Comparison of ENCODE assay signal across 21 cellular contexts in genomic region chr3:159846255-159846654, GRCh38. TPM values are rescaled to one million over a fixed set of nuclear protein-coding genes. Genes with fewer than 3 reads are reported as not detected.
A peak's percentile ranks its signal among the peaks of the same experiment; 100 is the strongest.
DNase-seq lines count a peak whose midpoint lies in the region; ATAC-seq, FAIRE-seq and TF ChIP-seq lines count a peak whose summit lies in the region.
"Had no signal": no experiment of that assay in that cellular context is flagged by ENCODE, and none has a peak within 500 bp of the region (broad histone marks: within the 10 kb centered on the region; RNA-seq: fewer than 3 reads in every experiment).

No MANE protein-coding gene starts in this region.

- H3K4me2 ChIP-seq in A549 (peak overlapping the region; percentile 25), Karpas-422 (ENCODE audit: low read depth, low read length, poor library complexity, severe bottlenecking) (no peak overlapping the region)

- H3K4me1 Mint-ChIP-seq in endothelial cell (ENCODE audit: unreplicated experiment), result peaks cover 77% of the 10 kb centered on the region
- H3K4me1 Mint-ChIP-seq in activated CD8-positive, alpha-beta memory T cell treated with anti-CD3 and anti-CD28 coated beads, Interleukin-2, amount 10 ng/mL, durations not matched to agents 7 days and 5 days, result no peaks in the 10 kb centered on the region

- no peak for FAIRE-seq in A549 (lab: Jason Lieb, UNC)
- FAIRE-seq: HTR-8/SVneo had no signal

- no peaks in the 10 kb centered on the region for H3K79me2 ChIP-seq in Karpas-422 (ENCODE audit: low read length)

- no peak overlapping the region for H3K4me3 Mint-ChIP-seq in endothelial cell (ENCODE audit: unreplicated experiment)
- H3K4me3 Mint-ChIP-seq in activated CD8-positive, alpha-beta memory T cell treated with anti-CD3 and anti-CD28 coated beads, Interleukin-2, amount 10 ng/mL, durations not matched to agents 7 days and 5 days, result no peak overlapping the region
- H3K4me3 Mint-ChIP-seq: CD14-positive monocyte had no signal

- H2AFZ ChIP-seq in Karpas-422 (ENCODE audit: low read length), result no peak overlapping the region

- no peak for DNase-seq in A549 (ENCODE audit: low read depth in 1 of 2, low spot score in 1 of 2)
- DNase-seq in RWPE2 (ENCODE audit: low spot score), result no peak
- DNase-seq in endothelial cell (ENCODE audit: low spot score), result no peak
- no peak for DNase-seq in Karpas-422
- DNase-seq in activated CD8-positive, alpha-beta memory T cell treated with anti-CD3 and anti-CD28 coated beads, Interleukin-2, amount 10 ng/mL, durations not matched to agents 7 days and 5 days, result no peak
- DNase-seq: DND-41, H7, NCI-H187, NCI-H2107, NCI-H226, NCI-H524, NCI-H82, PC-3, RPMI8226, SIG-M5 had no signal

- H3K9me3 Mint-ChIP-seq in endothelial cell (ENCODE audit: unreplicated experiment), result no peaks in the 10 kb centered on the region
- H3K9me3 Mint-ChIP-seq in activated CD8-positive, alpha-beta memory T cell treated with anti-CD3 and anti-CD28 coated beads, Interleukin-2, amount 10 ng/mL, durations not matched to agents 7 days and 5 days (ENCODE audit: low read depth), result no peaks in the 10 kb centered on the region

- no peak for TF ChIP-seq RAD21 in A549 (conservative IDR thresholded peaks at IDR 0.05 in 1 of 2, IDR thresholded peaks at IDR 0.05 in 1 of 2)

- TF ChIP-seq EP300 in A549 (IDR thresholded peaks at IDR 0.05), result no peak

- WGBS in A549 (ENCODE audit: missing lambda C conversion rate), result 29% methylated on average over 1 of the region's 1 CpG

- H3K27ac Mint-ChIP-seq in endothelial cell (ENCODE audit: unreplicated experiment), result peak overlapping the region; percentile 19
- no peak overlapping the region for H3K27ac Mint-ChIP-seq in activated CD8-positive, alpha-beta memory T cell treated with anti-CD3 and anti-CD28 coated beads, Interleukin-2, amount 10 ng/mL, durations not matched to agents 7 days and 5 days
- H3K27ac Mint-ChIP-seq: CD14-positive monocyte had no signal

- H3K9me3 ChIP-seq in A549 (no peaks in the 10 kb centered on the region), RWPE2 (ENCODE audit: severe bottlenecking) (peaks cover 2% of the 10 kb centered on the region), muscle layer of colon (ENCODE audit: low read length) (no peaks in the 10 kb centered on the region), Karpas-422 (ENCODE audit: low read length) (no peaks in the 10 kb centered on the region)

- no peak for TF ChIP-seq POLR2A in A549 (IDR thresholded peaks at IDR 0.05; ENCODE audit: low read length)

- no peak overlapping the region for H3K4me3 ChIP-seq in A549
- no peak overlapping the region for H3K4me3 ChIP-seq in RWPE2 (ENCODE audit: severe bottlenecking)
- no peak overlapping the region for H3K4me3 ChIP-seq in muscle layer of colon (ENCODE audit: low read depth in 1 of 2, low read length in 2 of 2)
- H3K4me3 ChIP-seq in Karpas-422 (ENCODE audit: low read length), result no peak overlapping the region

- ATAC-seq in A549 (no peak), RWPE2 (ENCODE audit: low read depth) (peak; percentile 53; the same call in 1 of the 3 replicates), HG03521 (IDR thresholded peaks at IDR 0.05; ENCODE audit: unreplicated experiment) (no peak)
- no peak for ATAC-seq in activated CD8-positive, alpha-beta memory T cell treated with anti-CD3 and anti-CD28 coated beads, Interleukin-2, amount 10 ng/mL, durations not matched to agents 7 days and 5 days
- ATAC-seq: PC-3, SK-N-SH treated with all-trans-retinoic acid at 6 μM for 48 hours had no signal

- H4K20me1 ChIP-seq in Karpas-422 (ENCODE audit: insufficient read depth, low read depth, low read length), result no peaks in the 10 kb centered on the region

- H3K9ac ChIP-seq in muscle layer of colon (ENCODE audit: low read length) (no peak overlapping the region), Karpas-422 (ENCODE audit: low read length) (no peak overlapping the region)

- H3K9me2 ChIP-seq in Karpas-422 (replicated peaks; ENCODE audit: insufficient read depth, low read length), result no peaks in the 10 kb centered on the region

- POLR2A ChIA-PET in A549 (lab: Yijun Ruan, JAX), result no interaction called here

- peaks cover 23% of the 10 kb centered on the region for H3K36me3 Mint-ChIP-seq in endothelial cell (ENCODE audit: low read depth, unreplicated experiment)
- no peaks in the 10 kb centered on the region for H3K36me3 Mint-ChIP-seq in activated CD8-positive, alpha-beta memory T cell treated with anti-CD3 and anti-CD28 coated beads, Interleukin-2, amount 10 ng/mL, durations not matched to agents 7 days and 5 days

- H3K4me1 ChIP-seq in A549, result peaks cover 32% of the 10 kb centered on the region
- H3K4me1 ChIP-seq in RWPE2 (ENCODE audit: insufficient read depth, poor library complexity, severe bottlenecking), result peaks cover 46% of the 10 kb centered on the region
- peaks cover 60% of the 10 kb centered on the region for H3K4me1 ChIP-seq in muscle layer of colon (ENCODE audit: insufficient read depth, low read length)
- H3K4me1 ChIP-seq in Karpas-422 (ENCODE audit: low read length), result no peaks in the 10 kb centered on the region

- CTCF ChIA-PET in A549 (lab: Yijun Ruan, JAX), result no interaction called here
- CTCF ChIA-PET in activated CD8-positive, alpha-beta memory T cell treated with anti-CD3 and anti-CD28 coated beads, Interleukin-2, amount 10 ng/mL, durations not matched to agents 7 days and 5 days (lab: Charles Lee), result no interaction called here

- H3K36me3 ChIP-seq in RWPE2 (ENCODE audit: low read depth) (no peaks in the 10 kb centered on the region), muscle layer of colon (ENCODE audit: insufficient read depth, low read length) (no peaks in the 10 kb centered on the region), Karpas-422 (ENCODE audit: insufficient read depth, low read length) (no peaks in the 10 kb centered on the region)

- TF ChIP-seq CTCF in A549 (IDR thresholded peaks at IDR 0.05), result no peak
- no peak for TF ChIP-seq CTCF in RWPE2 (IDR thresholded peaks at IDR 0.05; ENCODE audit: poor library complexity, severe bottlenecking)
- TF ChIP-seq CTCF in endothelial cell (IDR thresholded peaks at IDR 0.05; ENCODE audit: unreplicated experiment), result no peak

- H3K27ac ChIP-seq in A549 (peak overlapping the region; percentile 7 to 28; a peak in 3 of 6 replicates), RWPE2 (ENCODE audit: poor library complexity, severe bottlenecking) (peak overlapping the region; percentile 61), muscle layer of colon (ENCODE audit: low read depth, low read length) (peak overlapping the region; percentile 20), Karpas-422 (ENCODE audit: low read length) (no peak overlapping the region)
- H3K27ac ChIP-seq: HL-60 had no signal

- peaks cover 5% of the 10 kb centered on the region for H3K27me3 Mint-ChIP-seq in endothelial cell (ENCODE audit: unreplicated experiment)
- peaks cover 26% of the 10 kb centered on the region for H3K27me3 Mint-ChIP-seq in activated CD8-positive, alpha-beta memory T cell treated with anti-CD3 and anti-CD28 coated beads, Interleukin-2, amount 10 ng/mL, durations not matched to agents 7 days and 5 days

- H3K27me3 ChIP-seq in RWPE2 (ENCODE audit: insufficient read depth, poor library complexity, severe bottlenecking), result no peaks in the 10 kb centered on the region
- H3K27me3 ChIP-seq in muscle layer of colon (ENCODE audit: control insufficient read depth in 1 of 2, insufficient read depth in 2 of 2, low read length in 2 of 2), result no peaks in the 10 kb centered on the region
- H3K27me3 ChIP-seq in Karpas-422 (ENCODE audit: low read length), result no peaks in the 10 kb centered on the region

TF ChIP-seq in A549, 52 proteins besides CTCF, POLR2A, EP300 and RAD21 (continues in another document):
- no peak for TF ChIP-seq NPAS2 (CRISPR knock-in tag; IDR thresholded peaks at IDR 0.05; ENCODE audit: borderline replicate concordance)
- no peak for TF ChIP-seq RCOR1 (IDR thresholded peaks at IDR 0.05; ENCODE audit: low read depth, low read length)
- no peak for TF ChIP-seq ATOH8 (CRISPR knock-in tag; IDR thresholded peaks at IDR 0.05; ENCODE audit: low read depth)
- no peak for TF ChIP-seq SMC3 (IDR thresholded peaks at IDR 0.05)
- no peak for TF ChIP-seq CBX2 (IDR thresholded peaks at IDR 0.05; ENCODE audit: borderline replicate concordance, low read depth)
- TF ChIP-seq FOXS1 (CRISPR knock-in tag; IDR thresholded peaks at IDR 0.05), result no peak
- no peak for TF ChIP-seq CBX8 (IDR thresholded peaks at IDR 0.05)
- TF ChIP-seq, protein P1, sequence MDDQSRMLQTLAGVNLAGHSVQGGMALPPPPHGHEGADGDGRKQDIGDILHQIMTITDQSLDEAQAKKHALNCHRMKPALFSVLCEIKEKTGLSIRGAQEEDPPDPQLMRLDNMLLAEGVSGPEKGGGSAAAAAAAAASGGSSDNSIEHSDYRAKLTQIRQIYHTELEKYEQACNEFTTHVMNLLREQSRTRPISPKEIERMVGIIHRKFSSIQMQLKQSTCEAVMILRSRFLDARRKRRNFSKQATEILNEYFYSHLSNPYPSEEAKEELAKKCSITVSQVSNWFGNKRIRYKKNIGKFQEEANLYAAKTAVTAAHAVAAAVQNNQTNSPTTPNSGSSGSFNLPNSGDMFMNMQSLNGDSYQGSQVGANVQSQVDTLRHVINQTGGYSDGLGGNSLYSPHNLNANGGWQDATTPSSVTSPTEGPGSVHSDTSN (IDR thresholded peaks at IDR 0.05), result no peak
- TF ChIP-seq MAFK (IDR thresholded peaks at IDR 0.05; ENCODE audit: partially characterized antibody), result no peak
- TF ChIP-seq, protein P2, sequence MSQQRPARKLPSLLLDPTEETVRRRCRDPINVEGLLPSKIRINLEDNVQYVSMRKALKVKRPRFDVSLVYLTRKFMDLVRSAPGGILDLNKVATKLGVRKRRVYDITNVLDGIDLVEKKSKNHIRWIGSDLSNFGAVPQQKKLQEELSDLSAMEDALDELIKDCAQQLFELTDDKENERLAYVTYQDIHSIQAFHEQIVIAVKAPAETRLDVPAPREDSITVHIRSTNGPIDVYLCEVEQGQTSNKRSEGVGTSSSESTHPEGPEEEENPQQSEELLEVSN (IDR thresholded peaks at IDR 0.05; ENCODE audit: borderline replicate concordance, low read depth), result no peak

RNA-seq across cellular contexts. Expression of gene SCHIP1, which starts 6.6 kb away (rescaled TPM):
- polyA plus RNA-seq in A549 (2011; rRNA removed) (2.7 and 3.5 TPM in 2 replicates), A549 (2017; fragmentation: RNase III; extraction: RNeasy Plus Mini Kit Qiagen cat#74134 plus additional on column Dnase treatment) (2.0 to 3.6 TPM (median 2.6 TPM) in 3 replicates)
- polyA plus RNA-seq in A549 (2012; cell fraction: cytosol; rRNA removed), result 0.13 and 0.15 TPM in 2 replicates
- 1.3 TPM in 2 replicates for polyA plus RNA-seq in A549 (2012; cell fraction: nucleus; rRNA removed)
- polyA minus RNA-seq in A549 (2011; rRNA and poly(A)+ RNA removed), result 5.2 and 7.1 TPM in 2 replicates
- total RNA-seq in endothelial cell (ENCODE audit: unreplicated experiment), result 102 TPM
- total RNA-seq in Karpas-422 (2014; rRNA removed; shearing (Covaris generic); ENCODE audit: low replicate concordance), result not detected in 2 replicates
- under 1 TPM; 0.23 to 0.41 TPM for total RNA-seq in activated CD8-positive, alpha-beta memory T cell treated with anti-CD3 and anti-CD28 coated beads, Interleukin-2, amount 10 ng/mL, durations not matched to agents 7 days and 5 days
- polyA plus RNA-seq: CD14-positive monocyte had no signal

Comparison
In these comparisons a context has a peak if more than half of its experiments do, and no peak if none do; other contexts are left out.
1. RNA of gene SCHIP1, which starts 6.6 kb away (total RNA-seq): 102 TPM in endothelial cell (single experiment); 0.23 to 0.41 TPM in activated CD8-positive, alpha-beta memory T cell treated with anti-CD3 and anti-CD28 coated beads, Interleukin-2, amount 10 ng/mL, durations not matched to agents 7 days and 5 days and not detected in Karpas-422; every median in the first group is over 10 times any median in the second.